In genomic region chr15:55526559-55527036, GRCh38 we compare ENCODE assay signal across 8 cellular contexts. TPM values are rescaled to one million over a fixed set of nuclear protein-coding genes. Genes with fewer than 3 reads are reported as not detected.
A peak's percentile ranks its signal among the peaks of the same experiment; 100 is the strongest.
DNase-seq lines count a peak whose midpoint lies in the region; ATAC-seq and TF ChIP-seq lines count a peak whose summit lies in the region.

No MANE protein-coding gene starts in this region.

- H3K36me3 Mint-ChIP-seq in T-helper 17 cell (ENCODE audit: low read depth): no peaks in the 10 kb centered on the region

- no peak overlapping the region for H3K27ac Mint-ChIP-seq in T-helper 17 cell

- no peak overlapping the region for H3K4me3 Mint-ChIP-seq in T-helper 17 cell

- H3K79me2 ChIP-seq in KMS-11 (ENCODE audit: insufficient read depth, low read depth): no peaks in the 10 kb centered on the region

- no peaks in the 10 kb centered on the region for H3K36me3 ChIP-seq in heart left ventricle
- no peaks in the 10 kb centered on the region for H3K36me3 ChIP-seq in right atrium auricular region
- no peaks in the 10 kb centered on the region for H3K36me3 ChIP-seq in KMS-11 (ENCODE audit: insufficient read depth)
- H3K36me3 ChIP-seq in uterus: no peaks in the 10 kb centered on the region

- WGBS in heart left ventricle, 4 donors: 30 to 35% (median 34%) methylated on average over 6 to 7 of the region's 7 CpGs

- H3K4me1 ChIP-seq in heart left ventricle (no peaks in the 10 kb centered on the region), right atrium auricular region (no peaks in the 10 kb centered on the region), KMS-11 (ENCODE audit: low read depth, poor library complexity, severe bottlenecking) (no peaks in the 10 kb centered on the region), uterus (no peaks in the 10 kb centered on the region)

- H3K4me2 ChIP-seq in KMS-11: no peak overlapping the region

- H3K9me3 ChIP-seq in heart left ventricle (no peaks in the 10 kb centered on the region), right atrium auricular region (no peaks in the 10 kb centered on the region), T-helper 17 cell (ENCODE audit: control insufficient read depth, low read length, poor library complexity, severe bottlenecking) (no peaks in the 10 kb centered on the region), uterus (no peaks in the 10 kb centered on the region)

- H3K27ac ChIP-seq in heart left ventricle (no peak overlapping the region), right atrium auricular region (no peak overlapping the region), KMS-11 (no peak overlapping the region), uterus (no peak overlapping the region)

- H3K4me3 ChIP-seq in heart left ventricle: no peak overlapping the region
- H3K4me3 ChIP-seq in right atrium auricular region: no peak overlapping the region
- H3K4me3 ChIP-seq in KMS-11 (IDR thresholded peaks at IDR 0.05; ENCODE audit: insufficient read depth, low read depth, low read length): no peak overlapping the region
- H3K4me3 ChIP-seq in uterus: no peak overlapping the region

- H4K20me1 ChIP-seq in KMS-11 (ENCODE audit: insufficient read depth): no peaks in the 10 kb centered on the region

- H3K9ac ChIP-seq in KMS-11: no peak overlapping the region

- TF ChIP-seq CTCF in heart left ventricle (IDR thresholded peaks at IDR 0.05) (peak in 10 of 12 donors; percentile 34 to 65 (median 46)), right atrium auricular region (IDR thresholded peaks at IDR 0.05) (peak in 1 of 2 donors; percentile 62), KMS-11 (conservative IDR thresholded peaks at IDR 0.05; ENCODE audit: low read depth, low read length) (peak; percentile 62), uterus (IDR thresholded peaks at IDR 0.05) (peak in 1 of 4 experiments; percentile 38)

- H2AFZ ChIP-seq in KMS-11 (ENCODE audit: low read depth): peak overlapping the region; percentile 71

- intact Hi-C loops in heart left ventricle (cut with DNase I): loop anchor here in 8 of 10 donors (5.0 to 10.0 kb wide), 3 partner anchors 108 to 118 kb away; no protein-coding TSS in a partner anchor
- intact Hi-C loops in uterus (cut with DNase I; ENCODE audit: low total_unique reads): no loop called here

- peaks cover 0 to 15% (median 0%) of the 10 kb centered on the region in 9 donors for H3K27me3 ChIP-seq in heart left ventricle
- H3K27me3 ChIP-seq in right atrium auricular region: no peaks in the 10 kb centered on the region
- H3K27me3 ChIP-seq in KMS-11 (ENCODE audit: insufficient read depth, low read depth): no peaks in the 10 kb centered on the region
- H3K27me3 ChIP-seq in uterus: no peaks in the 10 kb centered on the region

- H3K27me3 Mint-ChIP-seq in T-helper 17 cell: no peaks in the 10 kb centered on the region

- H3K4me1 Mint-ChIP-seq in T-helper 17 cell: peaks cover 2% of the 10 kb centered on the region

- TF ChIP-seq POLR2A in heart left ventricle (IDR thresholded peaks at IDR 0.05) (no peak), uterus (IDR thresholded peaks at IDR 0.05) (no peak)

- ATAC-seq in heart left ventricle: peak in 3 of 4 donors; percentile 34 to 58 (median 44)
- peak; percentile 89 for ATAC-seq in GM21723 (IDR thresholded peaks at IDR 0.05; ENCODE audit: unreplicated experiment)
- peak; percentile 64 for ATAC-seq in T-helper 17 cell

- DNase-seq in heart left ventricle (no peak), right atrium auricular region (ENCODE audit: low spot score) (no peak), T-helper 17 cell (no peak), fibroblast of the conjunctiva (ENCODE audit: low read depth) (peak; percentile 46), renal cortical epithelial cell (ENCODE audit: low read depth) (peak; percentile 59), uterus (no peak)

RNA-seq across cellular contexts. Expression of gene DNAAF4, which starts 18.6 kb away (rescaled TPM):
- total RNA-seq in heart left ventricle (under 1 TPM in 4 of 9 donors, not detected in 5; 0.12 to 0.64 (median 0.42) TPM), right atrium auricular region (1 to 10 TPM; 1.0 to 1.1 TPM), T-helper 17 cell (under 1 TPM; 0.29 to 0.65 TPM), renal cortical epithelial cell (4.3 and 9.7 TPM in 2 replicates), uterus (1 to 10 TPM in 3 of 4 donors, not detected in 1; 1.5 to 5.3 (median 1.6) TPM)
- 1 to 10 TPM in 1 of 2 donors, under 1 TPM in 1; 0.65 to 2.3 TPM for polyA plus RNA-seq in heart left ventricle

Comparison
In these comparisons a context has a peak if more than half of its experiments do, and no peak if none do; other contexts are left out.
1. DNase-seq: peak in fibroblast of the conjunctiva (single experiment) and renal cortical epithelial cell (single experiment); none in heart left ventricle (0 of 5), right atrium auricular region (single experiment), T-helper 17 cell (0 of 3) and uterus (0 of 2).
2. Peak in every context shown above with its lines, with median percentiles within 50 percentile points of each other: ATAC-seq.